Comparison of ENCODE assay signal across 8 cellular contexts in the genomic region with DNA sequence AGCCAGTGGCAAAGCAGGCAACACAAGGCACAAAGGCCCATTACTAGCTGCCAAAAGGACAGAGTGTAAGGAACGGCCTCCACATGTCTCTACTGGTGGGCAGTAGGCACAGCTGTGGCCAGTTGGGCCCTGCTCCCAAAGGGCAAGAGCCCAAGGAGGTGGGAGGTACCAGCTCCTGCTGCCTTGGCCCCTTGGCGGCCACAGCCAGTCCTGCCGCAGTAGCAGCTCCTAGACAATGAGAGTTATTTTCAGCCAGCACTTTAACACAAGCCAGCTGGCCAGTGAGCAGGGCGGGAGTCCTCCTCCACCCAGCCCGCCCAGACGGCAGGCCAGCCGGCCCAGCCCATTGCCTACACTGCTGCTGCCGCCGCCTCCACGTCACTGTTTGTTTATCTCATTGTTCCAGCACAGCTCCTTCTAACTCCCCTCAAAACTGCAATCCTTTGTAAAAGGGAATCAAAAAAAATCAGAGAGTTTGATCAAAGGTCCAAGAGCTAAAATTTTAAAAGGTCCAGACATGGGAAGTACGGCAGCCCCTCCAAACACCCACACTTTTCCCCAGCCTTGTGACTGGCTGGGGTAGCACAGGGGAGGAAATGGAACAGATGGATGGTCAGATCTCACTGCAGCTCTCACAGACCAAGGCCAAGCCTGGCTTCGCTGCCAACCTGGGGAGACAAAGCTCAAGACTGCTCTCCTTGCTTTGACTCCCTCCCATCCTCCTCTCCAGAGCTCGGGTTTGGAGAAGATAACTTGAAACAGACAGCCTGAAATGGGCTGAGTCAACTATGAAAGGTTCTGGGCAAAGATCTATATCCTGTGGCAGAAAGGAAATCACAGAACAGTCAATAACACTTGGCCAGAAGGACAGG. TPM values are rescaled to one million over a fixed set of nuclear protein-coding genes. Genes with fewer than 3 reads are reported as not detected.
DNase-seq lines count a peak whose midpoint lies in the region; ATAC-seq and TF ChIP-seq lines count a peak whose summit lies in the region.

No MANE protein-coding gene starts in this region.

- H3K9ac ChIP-seq in OCI-LY3 (ENCODE audit: low read length): peak overlapping the region; percentile 83; the same call in 1 of the 2 replicates

- peaks cover 83% of the 10 kb centered on the region for H3K4me1 ChIP-seq in OCI-LY3 (ENCODE audit: low read length)

- TF ChIP-seq CTCF in OCI-LY3 (IDR thresholded peaks at IDR 0.05; ENCODE audit: low read depth, low read length): no peak

- H3K9me3 Mint-ChIP-seq in immature natural killer cell: no peaks in the 10 kb centered on the region

- peaks cover 0 to 3% (median 0%) of the 10 kb centered on the region in 3 donors for H3K36me3 Mint-ChIP-seq in immature natural killer cell

- no peak for DNase-seq in activated CD4-positive, CD25-positive, alpha-beta regulatory T cell (lab: John Stamatoyannopoulos, UW)
- DNase-seq in cerebellar cortex (ENCODE audit: low spot score) (peak; percentile 95), immature natural killer cell (peak in 1 of 3 donors; percentile 23), sciatic nerve (ENCODE audit: low spot score) (peak; percentile 93), GF-D8 (lab: John Stamatoyannopoulos, UW) (no peak)

- no peaks in the 10 kb centered on the region for H4K20me1 ChIP-seq in OCI-LY3 (ENCODE audit: insufficient read depth, low read length)

- no peaks in the 10 kb centered on the region for H3K27me3 ChIP-seq in OCI-LY3 (ENCODE audit: low read depth, low read length)

- peak overlapping the region; percentile 16 to 65 (median 55) for H3K4me3 Mint-ChIP-seq in immature natural killer cell

- H3K79me2 ChIP-seq in OCI-LY3 (ENCODE audit: low read length): peaks cover 99% of the 10 kb centered on the region

- H3K27ac Mint-ChIP-seq in immature natural killer cell: peak overlapping the region; percentile 89 to 98 (median 93)

- H3K4me1 Mint-ChIP-seq in immature natural killer cell: peaks cover 78 to 89% of the 10 kb centered on the region in 2 donors

- peak overlapping the region; percentile 98 for H3K27ac ChIP-seq in OCI-LY3 (ENCODE audit: low read length)

- H3K36me3 ChIP-seq in OCI-LY3 (replicated peaks; ENCODE audit: low read depth, low read length): peaks cover 7% of the 10 kb centered on the region

- no peak overlapping the region for H2AFZ ChIP-seq in OCI-LY3 (ENCODE audit: low read depth, low read length)

- H3K4me3 ChIP-seq in OCI-LY3 (ENCODE audit: low read length): no peak overlapping the region

- peak overlapping the region; percentile 93; the same call in 1 of the 2 replicates for H3K4me2 ChIP-seq in OCI-LY3 (ENCODE audit: low read length)

- peaks cover 0 to 6% (median 2%) of the 10 kb centered on the region in 3 donors for H3K27me3 Mint-ChIP-seq in immature natural killer cell (ENCODE audit: low read depth in 3 of 3)

- H3K9me3 ChIP-seq in OCI-LY3 (ENCODE audit: insufficient read depth, low read length): no peaks in the 10 kb centered on the region

- peak; percentile 3 to 31 for ATAC-seq in activated CD4-positive, CD25-positive, alpha-beta regulatory T cell treated with anti-CD3 and anti-CD28 coated beads, Interleukin-2, amount 50 U/mL, for 24 hours
- ATAC-seq in sciatic nerve: peak; percentile 95
- no peak for ATAC-seq in GM21381 (IDR thresholded peaks at IDR 0.05; ENCODE audit: unreplicated experiment)

- intact Hi-C loops in sciatic nerve (cut with DNase I): no loop called here

RNA-seq across cellular contexts. Expression of gene FMNL3, which starts 33.5 kb away (rescaled TPM):
- 10 to 100 TPM; 11.0 to 22.7 (median 12.6) TPM for polyA plus RNA-seq in immature natural killer cell
- 64.8 TPM for total RNA-seq in sciatic nerve

RNA-seq across cellular contexts. Expression of gene PRPF40B, which starts 50.3 kb away (rescaled TPM):
- 1 to 10 TPM; 2.4 to 3.2 (median 2.8) TPM for polyA plus RNA-seq in immature natural killer cell
- 37.9 TPM for total RNA-seq in sciatic nerve

Comparison
In these comparisons a context has a peak if more than half of its experiments do, and no peak if none do; other contexts are left out.
1. DNase-seq: peak in cerebellar cortex (single experiment) and sciatic nerve (single experiment); none in activated CD4-positive, CD25-positive, alpha-beta regulatory T cell (0 of 4) and GF-D8 (single experiment).